Comparison of ENCODE assay signal across 9 cellular contexts in the genomic region with DNA sequence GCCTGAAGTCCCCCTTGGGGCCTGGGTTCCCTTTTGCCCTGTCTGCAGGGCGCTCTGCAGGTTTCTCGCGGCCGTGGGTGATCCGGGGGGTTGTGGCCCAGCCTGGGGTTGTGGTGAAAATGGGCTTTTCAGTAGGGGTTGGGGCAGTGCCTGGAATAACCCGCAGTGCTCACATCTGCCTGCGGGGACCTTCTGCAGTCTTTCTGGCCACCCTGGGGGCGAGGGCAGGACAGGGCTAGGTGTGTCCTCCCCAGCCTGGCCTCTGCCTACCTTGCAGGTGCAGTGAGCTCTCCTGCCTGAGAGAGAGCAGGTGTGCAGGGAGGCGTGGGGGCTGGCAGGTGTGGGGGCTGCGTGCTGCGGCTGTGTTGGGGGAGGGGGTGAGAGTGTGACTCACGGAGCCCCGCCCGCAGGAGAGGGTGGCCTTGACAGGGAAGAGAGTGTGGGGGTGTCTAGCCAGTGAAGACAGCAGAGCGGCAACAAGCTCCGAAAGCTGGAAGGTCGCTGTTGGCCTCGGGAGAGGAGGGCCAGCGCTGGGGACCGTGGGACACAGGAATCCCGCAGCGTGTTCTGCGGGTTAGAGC.
DNase-seq lines count a peak whose midpoint lies in the region; ATAC-seq and TF ChIP-seq lines count a peak whose summit lies in the region.
"Had no signal": no experiment of that assay in that cellular context is flagged by ENCODE, and none has a peak within 500 bp of the region (broad histone marks: within the 10 kb centered on the region; RNA-seq: fewer than 3 reads in every experiment).

No MANE protein-coding gene starts in this region.

- no peak overlapping the region for H3K4me2 ChIP-seq in neural cell (ENCODE audit: low read length)

- H3K79me2 ChIP-seq in neural cell (replicated peaks; ENCODE audit: insufficient read depth, low read length), result no peaks in the 10 kb centered on the region

- peak overlapping the region; percentile 62 for H3K4me3 ChIP-seq in neural cell (ENCODE audit: low read length)
- H3K4me3 ChIP-seq: SJSA1 had no signal

- H3K9ac ChIP-seq in neural cell (ENCODE audit: low read length), result no peak overlapping the region

- no peak for TF ChIP-seq EP300 in neural cell (conservative IDR thresholded peaks at IDR 0.05; ENCODE audit: poor library complexity, severe bottlenecking)

- peak overlapping the region; percentile 7 for H3K4me3 Mint-ChIP-seq in central memory CD8-positive, alpha-beta T cell

- H3K27ac ChIP-seq in neural cell (ENCODE audit: low read length), result no peak overlapping the region
- H3K27ac ChIP-seq: SJSA1 had no signal

- H3K36me3 Mint-ChIP-seq in central memory CD8-positive, alpha-beta T cell (ENCODE audit: insufficient read depth), result no peaks in the 10 kb centered on the region

- H4K20me1 ChIP-seq in neural cell (ENCODE audit: insufficient read depth), result no peaks in the 10 kb centered on the region

- H3F3A ChIP-seq in neural cell (ENCODE audit: insufficient read depth, low read length, poor library complexity, severe bottlenecking), result no peaks in the 10 kb centered on the region

- ATAC-seq in central memory CD8-positive, alpha-beta T cell (replicated peaks; ENCODE audit: extremely low read depth, poor library complexity, severe bottlenecking), result no peak
- ATAC-seq in HG03342 (IDR thresholded peaks at IDR 0.05; ENCODE audit: unreplicated experiment), result no peak

- peak; percentile 16 for DNase-seq in NCI-H2171 treated with DMSO at 0.1 percent for 48 hours (lab: John Stamatoyannopoulos, UW)
- DNase-seq in NCI-H2171 (lab: John Stamatoyannopoulos, UW), result no peak
- DNase-seq in NCI-H1105 treated with DMSO at 0.1 percent for 48 hours (lab: John Stamatoyannopoulos, UW), result peak; percentile 26
- DNase-seq in central memory CD8-positive, alpha-beta T cell (ENCODE audit: low spot score in 2 of 2), result no peak
- DNase-seq in activated gamma-delta T cell (lab: John Stamatoyannopoulos, UW), result no peak
- no peak for DNase-seq in mesenteric fat pad (ENCODE audit: low spot score)

- no peaks in the 10 kb centered on the region for H3K9me3 ChIP-seq in neural cell (ENCODE audit: low read length)
- H3K9me3 ChIP-seq: SJSA1 had no signal

- no peak for TF ChIP-seq RAD21 in neural cell (conservative IDR thresholded peaks at IDR 0.05)

- no peak for TF ChIP-seq CTCF in neural cell (IDR thresholded peaks at IDR 0.05; ENCODE audit: poor library complexity, severe bottlenecking)

- H3K4me1 Mint-ChIP-seq in central memory CD8-positive, alpha-beta T cell, result peaks cover 18% of the 10 kb centered on the region

- H3K27ac Mint-ChIP-seq in central memory CD8-positive, alpha-beta T cell (ENCODE audit: low read depth), result no peak overlapping the region

- no peaks in the 10 kb centered on the region for H3K9me3 Mint-ChIP-seq in central memory CD8-positive, alpha-beta T cell

- peaks cover 21% of the 10 kb centered on the region for H3K27me3 ChIP-seq in neural cell (ENCODE audit: insufficient read depth, low read depth, low read length)

- no peak overlapping the region for H2AFZ ChIP-seq in neural cell (ENCODE audit: low read depth, low read length)

- H3K36me3 ChIP-seq in neural cell (ENCODE audit: insufficient read depth, low read length), result no peaks in the 10 kb centered on the region
- H3K36me3 ChIP-seq: SJSA1 had no signal

- H3K9me2 ChIP-seq in neural cell (ENCODE audit: insufficient read depth, low read length), result no peaks in the 10 kb centered on the region

- peaks cover 85% of the 10 kb centered on the region for H3K27me3 Mint-ChIP-seq in central memory CD8-positive, alpha-beta T cell

TF ChIP-seq in neural cell, 6 proteins besides CTCF, POLR2A, EP300 and RAD21:
- TF ChIP-seq SMC3 (conservative IDR thresholded peaks at IDR 0.05; ENCODE audit: poor library complexity), result no peak
- TF ChIP-seq, protein P1, sequence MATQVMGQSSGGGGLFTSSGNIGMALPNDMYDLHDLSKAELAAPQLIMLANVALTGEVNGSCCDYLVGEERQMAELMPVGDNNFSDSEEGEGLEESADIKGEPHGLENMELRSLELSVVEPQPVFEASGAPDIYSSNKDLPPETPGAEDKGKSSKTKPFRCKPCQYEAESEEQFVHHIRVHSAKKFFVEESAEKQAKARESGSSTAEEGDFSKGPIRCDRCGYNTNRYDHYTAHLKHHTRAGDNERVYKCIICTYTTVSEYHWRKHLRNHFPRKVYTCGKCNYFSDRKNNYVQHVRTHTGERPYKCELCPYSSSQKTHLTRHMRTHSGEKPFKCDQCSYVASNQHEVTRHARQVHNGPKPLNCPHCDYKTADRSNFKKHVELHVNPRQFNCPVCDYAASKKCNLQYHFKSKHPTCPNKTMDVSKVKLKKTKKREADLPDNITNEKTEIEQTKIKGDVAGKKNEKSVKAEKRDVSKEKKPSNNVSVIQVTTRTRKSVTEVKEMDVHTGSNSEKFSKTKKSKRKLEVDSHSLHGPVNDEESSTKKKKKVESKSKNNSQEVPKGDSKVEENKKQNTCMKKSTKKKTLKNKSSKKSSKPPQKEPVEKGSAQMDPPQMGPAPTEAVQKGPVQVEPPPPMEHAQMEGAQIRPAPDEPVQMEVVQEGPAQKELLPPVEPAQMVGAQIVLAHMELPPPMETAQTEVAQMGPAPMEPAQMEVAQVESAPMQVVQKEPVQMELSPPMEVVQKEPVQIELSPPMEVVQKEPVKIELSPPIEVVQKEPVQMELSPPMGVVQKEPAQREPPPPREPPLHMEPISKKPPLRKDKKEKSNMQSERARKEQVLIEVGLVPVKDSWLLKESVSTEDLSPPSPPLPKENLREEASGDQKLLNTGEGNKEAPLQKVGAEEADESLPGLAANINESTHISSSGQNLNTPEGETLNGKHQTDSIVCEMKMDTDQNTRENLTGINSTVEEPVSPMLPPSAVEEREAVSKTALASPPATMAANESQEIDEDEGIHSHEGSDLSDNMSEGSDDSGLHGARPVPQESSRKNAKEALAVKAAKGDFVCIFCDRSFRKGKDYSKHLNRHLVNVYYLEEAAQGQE (IDR thresholded peaks at IDR 0.05; ENCODE audit: borderline replicate concordance), result no peak

Comparison
In these comparisons a context has a peak if more than half of its experiments do, and no peak if none do; other contexts are left out.
1. DNase-seq: peak in NCI-H2171 treated with DMSO at 0.1 percent for 48 hours (single experiment) and NCI-H1105 treated with DMSO at 0.1 percent for 48 hours (single experiment); none in NCI-H2171 (single experiment), central memory CD8-positive, alpha-beta T cell (0 of 2), activated gamma-delta T cell (single experiment) and mesenteric fat pad (single experiment).